In genomic region chr19:58561373-58562125, GRCh38 we compare ENCODE assay signal across 1 cellular context.
TF ChIP-seq lines count a peak whose summit lies in the region.

No MANE protein-coding gene starts in this region.

TF ChIP-seq in HEK293, 187 proteins besides CTCF, POLR2A, EP300 and RAD21:
- TF ChIP-seq HOXD13 (CRISPR knock-in tag; IDR thresholded peaks at IDR 0.05; ENCODE audit: borderline replicate concordance) (0 out of 2 replicates have a peak, but pooled peaks have one; percentile 13), PBX3 (CRISPR knock-in tag; IDR thresholded peaks at IDR 0.05) (peak; percentile 45; the same call in 1 of the 2 replicates), ZNF549 (tag by site-specific recombination; IDR thresholded peaks at IDR 0.05) (no peak)
